In genomic region chr19:38337360-38337653, GRCh38 we compare ENCODE assay signal across 1 cellular context.
TF ChIP-seq lines count a peak whose summit lies in the region.

No MANE protein-coding gene starts in this region.

TF ChIP-seq in K562, 482 proteins besides CTCF, POLR2A, EP300 and RAD21:
- TF ChIP-seq YY1 (IDR thresholded peaks at IDR 0.05; ENCODE audit: borderline replicate concordance in 1 of 3, control insufficient read depth in 1 of 3, extremely low read depth in 1 of 3, insufficient read depth in 3 of 3, insufficient read length in 1 of 3, insufficient replicate concordance in 2 of 3, low read depth in 1 of 3, low read length in 2 of 3) (no peak), MLX (CRISPR knock-in tag; conservative IDR thresholded peaks at IDR 0.05) (0 out of 4 replicates have a peak, but pooled peaks of 1 of the 2 experiments have one; percentile 66), RREB1 (CRISPR knock-in tag; IDR thresholded peaks at IDR 0.05) (0 out of 2 replicates have a peak, but pooled peaks have one; percentile 46)
